Comparison of ENCODE assay signal across 1 cellular context in genomic region chr7:29288534-29289091, GRCh38.
TF ChIP-seq lines count a peak whose summit lies in the region.

No MANE protein-coding gene starts in this region.

TF ChIP-seq in GM23338, 12 proteins besides CTCF, POLR2A, EP300 and RAD21 (continued from another document):
- TF ChIP-seq, protein P1, sequence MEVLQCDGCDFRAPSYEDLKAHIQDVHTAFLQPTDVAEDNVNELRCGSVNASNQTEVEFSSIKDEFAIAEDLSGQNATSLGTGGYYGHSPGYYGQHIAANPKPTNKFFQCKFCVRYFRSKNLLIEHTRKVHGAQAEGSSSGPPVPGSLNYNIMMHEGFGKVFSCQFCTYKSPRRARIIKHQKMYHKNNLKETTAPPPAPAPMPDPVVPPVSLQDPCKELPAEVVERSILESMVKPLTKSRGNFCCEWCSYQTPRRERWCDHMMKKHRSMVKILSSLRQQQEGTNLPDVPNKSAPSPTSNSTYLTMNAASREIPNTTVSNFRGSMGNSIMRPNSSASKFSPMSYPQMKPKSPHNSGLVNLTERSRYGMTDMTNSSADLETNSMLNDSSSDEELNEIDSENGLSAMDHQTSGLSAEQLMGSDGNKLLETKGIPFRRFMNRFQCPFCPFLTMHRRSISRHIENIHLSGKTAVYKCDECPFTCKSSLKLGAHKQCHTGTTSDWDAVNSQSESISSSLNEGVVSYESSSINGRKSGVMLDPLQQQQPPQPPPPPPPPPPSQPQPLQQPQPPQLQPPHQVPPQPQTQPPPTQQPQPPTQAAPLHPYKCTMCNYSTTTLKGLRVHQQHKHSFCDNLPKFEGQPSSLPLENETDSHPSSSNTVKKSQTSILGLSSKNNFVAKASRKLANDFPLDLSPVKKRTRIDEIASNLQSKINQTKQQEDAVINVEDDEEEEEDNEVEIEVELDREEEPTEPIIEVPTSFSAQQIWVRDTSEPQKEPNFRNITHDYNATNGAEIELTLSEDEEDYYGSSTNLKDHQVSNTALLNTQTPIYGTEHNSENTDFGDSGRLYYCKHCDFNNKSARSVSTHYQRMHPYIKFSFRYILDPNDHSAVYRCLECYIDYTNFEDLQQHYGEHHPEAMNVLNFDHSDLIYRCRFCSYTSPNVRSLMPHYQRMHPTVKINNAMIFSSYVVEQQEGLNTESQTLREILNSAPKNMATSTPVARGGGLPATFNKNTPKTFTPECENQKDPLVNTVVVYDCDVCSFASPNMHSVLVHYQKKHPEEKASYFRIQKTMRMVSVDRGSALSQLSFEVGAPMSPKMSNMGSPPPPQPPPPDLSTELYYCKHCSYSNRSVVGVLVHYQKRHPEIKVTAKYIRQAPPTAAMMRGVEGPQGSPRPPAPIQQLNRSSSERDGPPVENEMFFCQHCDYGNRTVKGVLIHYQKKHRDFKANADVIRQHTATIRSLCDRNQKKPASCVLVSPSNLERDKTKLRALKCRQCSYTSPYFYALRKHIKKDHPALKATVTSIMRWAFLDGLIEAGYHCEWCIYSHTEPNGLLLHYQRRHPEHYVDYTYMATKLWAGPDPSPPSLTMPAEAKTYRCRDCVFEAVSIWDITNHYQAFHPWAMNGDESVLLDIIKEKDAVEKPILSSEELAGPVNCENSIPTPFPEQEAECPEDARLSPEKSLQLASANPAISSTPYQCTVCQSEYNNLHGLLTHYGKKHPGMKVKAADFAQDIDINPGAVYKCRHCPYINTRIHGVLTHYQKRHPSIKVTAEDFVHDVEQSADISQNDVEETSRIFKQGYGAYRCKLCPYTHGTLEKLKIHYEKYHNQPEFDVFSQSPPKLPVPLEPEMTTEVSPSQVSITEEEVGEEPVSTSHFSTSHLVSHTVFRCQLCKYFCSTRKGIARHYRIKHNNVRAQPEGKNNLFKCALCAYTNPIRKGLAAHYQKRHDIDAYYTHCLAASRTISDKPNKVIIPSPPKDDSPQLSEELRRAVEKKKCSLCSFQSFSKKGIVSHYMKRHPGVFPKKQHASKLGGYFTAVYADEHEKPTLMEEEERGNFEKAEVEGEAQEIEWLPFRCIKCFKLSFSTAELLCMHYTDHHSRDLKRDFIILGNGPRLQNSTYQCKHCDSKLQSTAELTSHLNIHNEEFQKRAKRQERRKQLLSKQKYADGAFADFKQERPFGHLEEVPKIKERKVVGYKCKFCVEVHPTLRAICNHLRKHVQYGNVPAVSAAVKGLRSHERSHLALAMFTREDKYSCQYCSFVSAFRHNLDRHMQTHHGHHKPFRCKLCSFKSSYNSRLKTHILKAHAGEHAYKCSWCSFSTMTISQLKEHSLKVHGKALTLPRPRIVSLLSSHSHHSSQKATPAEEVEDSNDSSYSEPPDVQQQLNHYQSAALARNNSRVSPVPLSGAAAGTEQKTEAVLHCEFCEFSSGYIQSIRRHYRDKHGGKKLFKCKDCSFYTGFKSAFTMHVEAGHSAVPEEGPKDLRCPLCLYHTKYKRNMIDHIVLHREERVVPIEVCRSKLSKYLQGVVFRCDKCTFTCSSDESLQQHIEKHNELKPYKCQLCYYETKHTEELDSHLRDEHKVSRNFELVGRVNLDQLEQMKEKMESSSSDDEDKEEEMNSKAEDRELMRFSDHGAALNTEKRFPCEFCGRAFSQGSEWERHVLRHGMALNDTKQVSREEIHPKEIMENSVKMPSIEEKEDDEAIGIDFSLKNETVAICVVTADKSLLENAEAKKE (CRISPR knock-in tag; IDR thresholded peaks at IDR 0.05): no peak
- TF ChIP-seq POLR2AphosphoS5 (IDR thresholded peaks at IDR 0.05; ENCODE audit: low read depth) (no peak), EZH2 (IDR thresholded peaks at IDR 0.05; ENCODE audit: low read depth, unreplicated experiment) (no peak), STAT1 (IDR thresholded peaks at IDR 0.05; ENCODE audit: unreplicated experiment) (no peak)
- TF ChIP-seq, protein P2, sequence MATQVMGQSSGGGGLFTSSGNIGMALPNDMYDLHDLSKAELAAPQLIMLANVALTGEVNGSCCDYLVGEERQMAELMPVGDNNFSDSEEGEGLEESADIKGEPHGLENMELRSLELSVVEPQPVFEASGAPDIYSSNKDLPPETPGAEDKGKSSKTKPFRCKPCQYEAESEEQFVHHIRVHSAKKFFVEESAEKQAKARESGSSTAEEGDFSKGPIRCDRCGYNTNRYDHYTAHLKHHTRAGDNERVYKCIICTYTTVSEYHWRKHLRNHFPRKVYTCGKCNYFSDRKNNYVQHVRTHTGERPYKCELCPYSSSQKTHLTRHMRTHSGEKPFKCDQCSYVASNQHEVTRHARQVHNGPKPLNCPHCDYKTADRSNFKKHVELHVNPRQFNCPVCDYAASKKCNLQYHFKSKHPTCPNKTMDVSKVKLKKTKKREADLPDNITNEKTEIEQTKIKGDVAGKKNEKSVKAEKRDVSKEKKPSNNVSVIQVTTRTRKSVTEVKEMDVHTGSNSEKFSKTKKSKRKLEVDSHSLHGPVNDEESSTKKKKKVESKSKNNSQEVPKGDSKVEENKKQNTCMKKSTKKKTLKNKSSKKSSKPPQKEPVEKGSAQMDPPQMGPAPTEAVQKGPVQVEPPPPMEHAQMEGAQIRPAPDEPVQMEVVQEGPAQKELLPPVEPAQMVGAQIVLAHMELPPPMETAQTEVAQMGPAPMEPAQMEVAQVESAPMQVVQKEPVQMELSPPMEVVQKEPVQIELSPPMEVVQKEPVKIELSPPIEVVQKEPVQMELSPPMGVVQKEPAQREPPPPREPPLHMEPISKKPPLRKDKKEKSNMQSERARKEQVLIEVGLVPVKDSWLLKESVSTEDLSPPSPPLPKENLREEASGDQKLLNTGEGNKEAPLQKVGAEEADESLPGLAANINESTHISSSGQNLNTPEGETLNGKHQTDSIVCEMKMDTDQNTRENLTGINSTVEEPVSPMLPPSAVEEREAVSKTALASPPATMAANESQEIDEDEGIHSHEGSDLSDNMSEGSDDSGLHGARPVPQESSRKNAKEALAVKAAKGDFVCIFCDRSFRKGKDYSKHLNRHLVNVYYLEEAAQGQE (IDR thresholded peaks at IDR 0.05; ENCODE audit: unreplicated experiment): no peak
